ENCODE assay signal across 8 cellular contexts in the genomic region with DNA sequence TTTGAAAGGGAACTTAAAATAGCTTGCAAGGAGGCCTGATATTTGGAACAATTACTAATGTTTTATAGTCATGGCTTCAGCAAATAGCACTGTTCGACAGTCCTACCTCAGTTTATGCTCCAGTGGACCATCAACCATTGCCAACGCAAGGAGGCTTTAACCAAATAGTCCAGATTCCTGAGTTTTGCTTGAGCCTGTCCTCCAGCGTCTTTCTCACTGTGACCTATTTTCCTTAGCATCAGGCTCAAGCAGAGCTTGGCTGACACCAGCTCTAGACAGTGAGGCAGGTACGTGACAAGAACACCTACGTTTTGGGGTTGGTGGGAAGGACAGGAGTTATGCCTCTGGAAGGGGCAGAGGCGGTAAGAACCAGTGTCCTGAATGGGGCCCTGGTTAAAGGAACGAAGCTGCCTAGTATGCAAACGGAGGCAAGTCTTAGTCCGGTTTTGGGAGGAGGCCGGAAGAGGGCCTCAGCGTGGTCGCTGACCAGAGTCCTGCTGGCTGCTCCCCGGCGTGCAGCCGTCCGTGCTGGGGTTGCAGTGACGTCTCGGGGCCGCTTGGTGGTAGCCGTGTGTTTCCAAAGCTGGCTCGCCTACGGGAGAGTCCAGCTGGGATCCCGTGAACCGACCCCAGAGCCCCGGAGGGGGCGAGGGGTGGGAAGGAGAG. TPM values are rescaled to one million over a fixed set of nuclear protein-coding genes. Genes with fewer than 3 reads are reported as not detected.
DNase-seq lines count a peak whose midpoint lies in the region; ATAC-seq and TF ChIP-seq lines count a peak whose summit lies in the region.

No MANE protein-coding gene starts in this region.

- H3K4me3 ChIP-seq in AG10803 (ENCODE audit: low read length): peak overlapping the region; percentile 47
- H3K4me3 ChIP-seq in epithelial cell of proximal tubule (ENCODE audit: low read depth, low read length): peak overlapping the region; percentile 40

- H3K4me3 Mint-ChIP-seq in activated CD8-positive, alpha-beta memory T cell treated with anti-CD3 and anti-CD28 coated beads, Interleukin-2, amount 10 ng/mL, durations not matched to agents 7 days and 5 days: peak overlapping the region; percentile 3
- H3K4me3 Mint-ChIP-seq in stimulated activated memory B cell treated with anti-CD40 and anti-IgM and Interleukin-4, amounts not matched to agents 10 μg/mL and 1 μg/mL and 100 μg/mL, for 72 hours: peak overlapping the region; percentile 82

- DNase-seq in AG10803 (ENCODE audit: low read depth) (peak; percentile 77), NCI-H69 (lab: John Stamatoyannopoulos, UW) (peak; percentile 89), epithelial cell of proximal tubule (ENCODE audit: low read depth) (no peak), midbrain (lab: John Stamatoyannopoulos, UW) (peak; percentile 69)
- DNase-seq in activated CD8-positive, alpha-beta memory T cell treated with anti-CD3 and anti-CD28 coated beads, Interleukin-2, amount 10 ng/mL, durations not matched to agents 7 days and 5 days: peak; percentile 70

- H3K9me3 Mint-ChIP-seq in activated CD8-positive, alpha-beta memory T cell treated with anti-CD3 and anti-CD28 coated beads, Interleukin-2, amount 10 ng/mL, durations not matched to agents 7 days and 5 days (ENCODE audit: low read depth): no peaks in the 10 kb centered on the region
- no peaks in the 10 kb centered on the region for H3K9me3 Mint-ChIP-seq in stimulated activated memory B cell treated with anti-CD40 and anti-IgM and Interleukin-4, amounts not matched to agents 10 μg/mL and 1 μg/mL and 100 μg/mL, for 72 hours

- peak; percentile 74 for TF ChIP-seq CTCF in AG10803 (conservative IDR thresholded peaks at IDR 0.05; ENCODE audit: low read length)
- TF ChIP-seq CTCF in epithelial cell of proximal tubule (conservative IDR thresholded peaks at IDR 0.05; ENCODE audit: low read depth, low read length): peak; percentile 80

- peaks cover 15% of the 10 kb centered on the region for H3K4me1 Mint-ChIP-seq in activated CD8-positive, alpha-beta memory T cell treated with anti-CD3 and anti-CD28 coated beads, Interleukin-2, amount 10 ng/mL, durations not matched to agents 7 days and 5 days
- peaks cover 15% of the 10 kb centered on the region for H3K4me1 Mint-ChIP-seq in stimulated activated memory B cell treated with anti-CD40 and anti-IgM and Interleukin-4, amounts not matched to agents 10 μg/mL and 1 μg/mL and 100 μg/mL, for 72 hours

- peak; percentile 72 for ATAC-seq in GM18868 (IDR thresholded peaks at IDR 0.05; ENCODE audit: unreplicated experiment)
- peak; percentile 63 for ATAC-seq in HG03095 (IDR thresholded peaks at IDR 0.05; ENCODE audit: unreplicated experiment)
- peak; percentile 66 for ATAC-seq in activated CD8-positive, alpha-beta memory T cell treated with anti-CD3 and anti-CD28 coated beads, Interleukin-2, amount 10 ng/mL, durations not matched to agents 7 days and 5 days
- ATAC-seq in stimulated activated memory B cell treated with anti-CD40 and anti-IgM and Interleukin-4, amounts not matched to agents 10 μg/mL and 1 μg/mL and 100 μg/mL, for 72 hours: peak; percentile 69

- peaks cover 30% of the 10 kb centered on the region for H3K27me3 Mint-ChIP-seq in activated CD8-positive, alpha-beta memory T cell treated with anti-CD3 and anti-CD28 coated beads, Interleukin-2, amount 10 ng/mL, durations not matched to agents 7 days and 5 days
- peaks cover 28% of the 10 kb centered on the region for H3K27me3 Mint-ChIP-seq in stimulated activated memory B cell treated with anti-CD40 and anti-IgM and Interleukin-4, amounts not matched to agents 10 μg/mL and 1 μg/mL and 100 μg/mL, for 72 hours

- H3K27ac Mint-ChIP-seq in activated CD8-positive, alpha-beta memory T cell treated with anti-CD3 and anti-CD28 coated beads, Interleukin-2, amount 10 ng/mL, durations not matched to agents 7 days and 5 days: no peak overlapping the region
- H3K27ac Mint-ChIP-seq in stimulated activated memory B cell treated with anti-CD40 and anti-IgM and Interleukin-4, amounts not matched to agents 10 μg/mL and 1 μg/mL and 100 μg/mL, for 72 hours: no peak overlapping the region

- H3K36me3 Mint-ChIP-seq in activated CD8-positive, alpha-beta memory T cell treated with anti-CD3 and anti-CD28 coated beads, Interleukin-2, amount 10 ng/mL, durations not matched to agents 7 days and 5 days: peaks cover 5% of the 10 kb centered on the region
- no peaks in the 10 kb centered on the region for H3K36me3 Mint-ChIP-seq in stimulated activated memory B cell treated with anti-CD40 and anti-IgM and Interleukin-4, amounts not matched to agents 10 μg/mL and 1 μg/mL and 100 μg/mL, for 72 hours

- CTCF ChIA-PET in activated CD8-positive, alpha-beta memory T cell treated with anti-CD3 and anti-CD28 coated beads, Interleukin-2, amount 10 ng/mL, durations not matched to agents 7 days and 5 days (lab: Charles Lee): interaction anchor here (0.6 to 2.3 kb wide), 13 partner anchors 9 to 1473 kb away, joined by 3 to 15 read pairs (median 7); a partner anchor contains a TSS

RNA-seq across cellular contexts. Expression of a gene that starts 1.0 kb away (rescaled TPM):
- not detected for total RNA-seq in activated CD8-positive, alpha-beta memory T cell treated with anti-CD3 and anti-CD28 coated beads, Interleukin-2, amount 10 ng/mL, durations not matched to agents 7 days and 5 days
- total RNA-seq in epithelial cell of proximal tubule: not detected in 2 replicates

RNA-seq across cellular contexts. Expression of a gene that starts 30.8 kb away (rescaled TPM):
- 1,000 to 10,000 TPM; 1,230 to 1,897 TPM for total RNA-seq in activated CD8-positive, alpha-beta memory T cell treated with anti-CD3 and anti-CD28 coated beads, Interleukin-2, amount 10 ng/mL, durations not matched to agents 7 days and 5 days
- total RNA-seq in epithelial cell of proximal tubule: 1,693 and 2,624 TPM in 2 replicates
